34 cellular contexts compared by ENCODE assay signal in the genomic region with DNA sequence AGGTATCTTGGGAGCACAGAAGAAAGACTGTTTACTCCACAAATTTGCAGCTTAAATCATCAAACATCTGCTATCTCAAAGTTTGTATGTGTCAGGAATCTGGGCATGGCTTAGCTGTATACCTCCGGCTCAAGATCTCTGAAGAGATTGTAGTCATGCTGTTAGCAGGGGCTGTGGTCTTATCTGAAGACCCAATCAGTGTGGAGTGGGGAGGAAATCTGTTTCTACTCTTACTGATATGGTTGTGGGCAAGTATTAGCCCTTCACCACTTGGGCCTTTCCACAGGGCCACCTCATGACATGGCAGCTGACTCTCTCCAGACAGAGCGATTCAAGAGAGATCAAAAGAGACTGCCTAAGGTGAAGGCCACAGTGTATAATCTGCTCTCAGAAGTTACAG.
"Had no signal": no experiment of that assay in that cellular context is flagged by ENCODE, and none has a peak within 500 bp of the region (broad histone marks: within the 10 kb centered on the region; RNA-seq: fewer than 3 reads in every experiment).

No MANE protein-coding gene starts in this region.

- H3K36me3 ChIP-seq: MG63 had no signal

- H3K4me3 ChIP-seq: MG63 had no signal

- DNase-seq: Karpas-422, Kasumi-1, MG63, MM.1S, MV-4-11, NCI-H1048, NCI-H1092, NCI-H1092 treated with DMSO at 0.1 percent for 48 hours, NCI-H1105, NCI-H1105 treated with DMSO at 0.1 percent for 48 hours, NCI-H1417, NCI-H1417 treated with DMSO at 0.1 percent for 48 hours, NCI-H1436, NCI-H1436 treated with DMSO at 0.1 percent for 48 hours, NCI-H146, NCI-H1694, NCI-H1694 treated with DMSO at 0.1 percent for 48 hours, NCI-H187, NCI-H187 treated with DMSO at 0.1 percent for 48 hours, NCI-H1930, NCI-H2029, NCI-H2029 treated with DMSO at 0.1 percent for 48 hours, NCI-H2081, NCI-H2081 treated with DMSO at 0.1 percent for 48 hours, NCI-H2107, NCI-H2171, NCI-H2171 treated with DMSO at 0.1 percent for 48 hours, NCI-H2227 treated with DMSO at 0.1 percent for 48 hours, NCI-H226, NCI-H345, NCI-H446, NCI-H446 treated with DMSO at 0.1 percent for 48 hours, NCI-H510A, NCI-H510A treated with DMSO at 0.1 percent for 48 hours had no signal

- H3K27me3 ChIP-seq: MG63 had no signal
